In the genomic region with DNA sequence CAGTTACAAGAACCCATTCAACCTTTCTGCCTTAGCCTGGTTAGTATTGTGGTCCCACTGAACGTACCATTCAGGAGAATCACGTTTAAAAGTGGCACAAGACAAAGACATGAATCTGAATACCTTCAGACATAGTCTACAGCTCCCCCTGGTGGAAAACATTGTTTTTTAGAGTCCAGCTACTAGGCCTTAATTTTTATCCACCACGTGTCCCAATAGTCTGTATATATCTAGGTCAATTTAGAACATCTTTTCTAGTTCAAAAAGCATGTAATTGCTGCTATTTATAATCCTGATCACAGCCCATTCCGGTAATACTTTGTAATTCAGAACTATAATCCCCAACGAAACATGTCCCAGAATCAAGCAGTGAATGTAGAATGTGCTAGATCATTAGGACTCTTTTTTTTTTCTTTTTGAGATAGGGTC, we compare ENCODE assay signal across 8 cellular contexts. TPM values are rescaled to one million over a fixed set of nuclear protein-coding genes. Genes with fewer than 3 reads are reported as not detected.
DNase-seq lines count a peak whose midpoint lies in the region; ATAC-seq, FAIRE-seq and TF ChIP-seq lines count a peak whose summit lies in the region.

No MANE protein-coding gene starts in this region.

- H4K20me1 ChIP-seq in HepG2 (ENCODE audit: insufficient read depth, low read length): no peaks in the 10 kb centered on the region

- 0 out of 2 replicates have a peak, but pooled peaks have one; percentile 13 for TF ChIP-seq RAD21 in HepG2 (CRISPR knock-in tag; IDR thresholded peaks at IDR 0.05)

- peak; percentile 87 for TF ChIP-seq CTCF in chondrocyte (IDR thresholded peaks at IDR 0.05)
- peak; percentile 73 for TF ChIP-seq CTCF in HepG2 (CRISPR knock-in tag; IDR thresholded peaks at IDR 0.05)

- DNase-seq in stimulated activated naive CD4-positive, alpha-beta T cell (lab: John Stamatoyannopoulos, UW): peak in 5 of 6 experiments; percentile 31 to 87 (median 58)
- no peak for DNase-seq in stimulated activated naive CD4-positive, alpha-beta T cell treated with Interleukin-2 at 50 U/mL for 16 hours (lab: John Stamatoyannopoulos, UW)
- DNase-seq in NCI-H146 treated with DMSO at 0.1 percent for 48 hours (lab: John Stamatoyannopoulos, UW; ENCODE audit: unreplicated experiment): peak; percentile 51
- peak in 4 of 5 donors; percentile 19 to 78 (median 54) for DNase-seq in T-helper 1 cell
- no peak for DNase-seq in chondrocyte (ENCODE audit: low spot score)
- DNase-seq in HepG2 (ENCODE audit: low spot score): peak; percentile 76
- DNase-seq in stimulated activated naive CD8-positive, alpha-beta T cell treated with anti-CD3 and anti-CD28 coated beads, Interleukin-15, Interleukin-2, amounts not matched to agents 100 U/mL and 50 U/mL, for 24 hours: peak; percentile 51

- POLR2A ChIA-PET in HepG2 (lab: Yijun Ruan, JAX): interaction anchor here (0.9 to 1.2 kb wide), 3 partner anchors 90 to 146 kb away, joined by 3 to 5 read pairs (median 3); partner anchors contain the start of gene NAA38

- no peak for TF ChIP-seq EP300 in HepG2 (IDR thresholded peaks at IDR 0.05; ENCODE audit: low read depth in 2 of 2, low read length in 2 of 2)
- TF ChIP-seq EP300 in HepG2 (CRISPR knock-in tag; IDR thresholded peaks at IDR 0.05; ENCODE audit: borderline replicate concordance): no peak

- peaks cover 3 to 25% of the 10 kb centered on the region in 2 experiments for H3K27me3 ChIP-seq in HepG2 (ENCODE audit: control insufficient read depth in 1 of 2, insufficient read depth in 2 of 2, low read length in 2 of 2)

- CTCF ChIA-PET in HepG2 (lab: Yijun Ruan, JAX; ENCODE audit: low intra/inter-chr PET ratio, low total read pairs): interaction anchor here (1.2 to 4.5 kb wide), 7 partner anchors 18 to 245 kb away, joined by 3 to 70 read pairs (median 15); partner anchors contain the start of gene RNF227

- H3K4me1 ChIP-seq in HepG2 (ENCODE audit: insufficient read depth, low read length): peaks cover 11% of the 10 kb centered on the region

- FAIRE-seq in HepG2 (lab: Jason Lieb, UNC): peak; percentile 81

- TF ChIP-seq POLR2A in HepG2 (IDR thresholded peaks at IDR 0.05; ENCODE audit: insufficient read depth in 1 of 2, low read depth in 2 of 2, low read length in 2 of 2): no peak

- no peaks in the 10 kb centered on the region for H3K9me3 Mint-ChIP-seq in chondrocyte (ENCODE audit: low read depth)

- H3K79me2 ChIP-seq in HepG2 (ENCODE audit: insufficient read depth, low read length): no peaks in the 10 kb centered on the region

- no TSS peak for BruUV-seq in HepG2 (replicated peaks; lab: Mats Ljungman, UMichigan)

- in situ Hi-C loops in HepG2 (cut with HindIII; ENCODE audit: extremely low pct_ligation_motif_present, low pct_unique_long_range_greater_than_20kb): loop anchor here (5.0 kb wide), 1 partner anchor 76 kb away; no protein-coding TSS in a partner anchor

- no peak overlapping the region for H3K4me3 ChIP-seq in HepG2 (replicated peaks in 1 of 3; ENCODE audit: insufficient read depth in 1 of 3, low read depth in 2 of 3, low read length in 3 of 3)

- no peak overlapping the region for H2AFZ ChIP-seq in HepG2 (ENCODE audit: low read length)

- no peak overlapping the region for H3K27ac ChIP-seq in HepG2 (ENCODE audit: extremely low read length, insufficient read depth, low read length)

- no peaks in the 10 kb centered on the region for H3K9me3 ChIP-seq in HepG2 (ENCODE audit: low read length)

- H3K4me3 Mint-ChIP-seq in chondrocyte (ENCODE audit: unreplicated experiment): peak overlapping the region; percentile 63

- H3K36me3 Mint-ChIP-seq in chondrocyte (ENCODE audit: low read depth): no peaks in the 10 kb centered on the region

- no peak overlapping the region for H3K27ac Mint-ChIP-seq in chondrocyte (ENCODE audit: unreplicated experiment)

- WGBS in HepG2 (ENCODE audit: low lambda C conversion rate): 10% methylated on average over 5 of the region's 5 CpGs

- peak; percentile 55 for ATAC-seq in HepG2
- peak; percentile 39 for ATAC-seq in stimulated activated naive CD8-positive, alpha-beta T cell treated with anti-CD3 and anti-CD28 coated beads, Interleukin-15, Interleukin-2, amounts not matched to agents 100 U/mL and 50 U/mL, for 24 hours
- ATAC-seq in HG03521 (IDR thresholded peaks at IDR 0.05; ENCODE audit: unreplicated experiment): no peak

- no peak overlapping the region for H3K9ac ChIP-seq in HepG2 (ENCODE audit: insufficient read depth, low read depth, low read length)

- no peaks in the 10 kb centered on the region for H3K4me1 Mint-ChIP-seq in chondrocyte (ENCODE audit: low read depth)

- no peak overlapping the region for H3K4me2 ChIP-seq in HepG2 (ENCODE audit: low read depth, low read length)

- intact Hi-C loops in HepG2 (cut with micrococcal nuclease; ENCODE audit: unreplicated experiment): loop anchor here (5.0 kb wide), 2 partner anchors 56 to 126 kb away; partner anchors contain the start of genes CNTROB and TRAPPC1

- peaks cover 5% of the 10 kb centered on the region for H3K27me3 Mint-ChIP-seq in chondrocyte (ENCODE audit: low read depth)

- no peaks in the 10 kb centered on the region for H3K36me3 ChIP-seq in HepG2 (replicated peaks in 1 of 2; ENCODE audit: control insufficient read depth in 1 of 2, insufficient read depth in 2 of 2, low read length in 2 of 2)

RNA-seq across cellular contexts. Expression of gene GUCY2D, which starts 13.7 kb away (rescaled TPM):
- total RNA-seq in chondrocyte: not detected in 3 replicates
- total RNA-seq in HepG2 (2016; rRNA removed; fragmentation: Illumina TruSeq; extraction: Trizol): not detected in 2 replicates
- total RNA-seq in HepG2 (2016; cell fraction: cytosol; rRNA removed; fragmentation: Illumina TruSeq; extraction: Trizol; ENCODE audit: low read depth): not detected in 2 replicates
- total RNA-seq in HepG2 (2016; cell fraction: insoluble cytoplasmic fraction; rRNA removed; fragmentation: Illumina TruSeq; extraction: Trizol): not detected in 2 replicates
- total RNA-seq in HepG2 (2016; cell fraction: membrane; rRNA removed; fragmentation: Illumina TruSeq; extraction: Trizol): not detected in 2 replicates
- total RNA-seq in HepG2 (2016; cell fraction: nucleus; rRNA removed; fragmentation: Illumina TruSeq; extraction: Trizol): not detected in 2 replicates
- polyA plus RNA-seq in HepG2 (2011; rRNA removed): not detected in 2 replicates
- not detected in 2 replicates for polyA plus RNA-seq in HepG2 (2011; cell fraction: cytosol; rRNA removed)
- polyA plus RNA-seq in HepG2 (2011; cell fraction: nucleus; rRNA removed): not detected in 2 replicates
- polyA plus RNA-seq in HepG2 (2012): not detected in 2 replicates
- not detected in 2 replicates for polyA plus RNA-seq in HepG2 (2016; cell fraction: cytosol; fragmentation: Illumina TruSeq; extraction: Trizol; ENCODE audit: low read depth)
- not detected in 2 replicates for polyA plus RNA-seq in HepG2 (2016; cell fraction: insoluble cytoplasmic fraction; fragmentation: Illumina TruSeq; extraction: Trizol; ENCODE audit: low read depth)
- not detected in 2 replicates for polyA plus RNA-seq in HepG2 (2016; cell fraction: membrane; fragmentation: Illumina TruSeq; extraction: Trizol; ENCODE audit: low read depth)
- polyA plus RNA-seq in HepG2 (2016; cell fraction: nucleus; fragmentation: Illumina TruSeq; extraction: Trizol; ENCODE audit: insufficient read depth, low read depth): not detected in 2 replicates
- 0.05 TPM in 1 of 2 replicates, not detected in the other for polyA minus RNA-seq in HepG2 (2011; rRNA and poly(A)+ RNA removed; ENCODE audit: low replicate concordance)
- polyA minus RNA-seq in HepG2 (2011; cell fraction: cytosol; rRNA and poly(A)+ RNA removed): not detected in 2 replicates
- not detected in 2 replicates for polyA minus RNA-seq in HepG2 (2011; cell fraction: nucleus; rRNA and poly(A)+ RNA removed)

RNA-seq across cellular contexts. Expression of gene ALOX15B, which starts 50.1 kb away (rescaled TPM):
- not detected in 3 replicates for total RNA-seq in chondrocyte
- not detected in 2 replicates for total RNA-seq in HepG2 (2016; rRNA removed; fragmentation: Illumina TruSeq; extraction: Trizol)
- total RNA-seq in HepG2 (2016; cell fraction: cytosol; rRNA removed; fragmentation: Illumina TruSeq; extraction: Trizol; ENCODE audit: low read depth): not detected in 2 replicates
- not detected in 2 replicates for total RNA-seq in HepG2 (2016; cell fraction: insoluble cytoplasmic fraction; rRNA removed; fragmentation: Illumina TruSeq; extraction: Trizol)
- not detected in 2 replicates for total RNA-seq in HepG2 (2016; cell fraction: membrane; rRNA removed; fragmentation: Illumina TruSeq; extraction: Trizol)
- not detected in 2 replicates for total RNA-seq in HepG2 (2016; cell fraction: nucleus; rRNA removed; fragmentation: Illumina TruSeq; extraction: Trizol)
- polyA plus RNA-seq in HepG2 (2011; rRNA removed): not detected in 2 replicates
- not detected in 2 replicates for polyA plus RNA-seq in HepG2 (2011; cell fraction: cytosol; rRNA removed)
- polyA plus RNA-seq in HepG2 (2011; cell fraction: nucleus; rRNA removed): not detected in 2 replicates
- polyA plus RNA-seq in HepG2 (2012): not detected in 2 replicates
- polyA plus RNA-seq in HepG2 (2016; cell fraction: cytosol; fragmentation: Illumina TruSeq; extraction: Trizol; ENCODE audit: low read depth): not detected in 2 replicates
- not detected in 2 replicates for polyA plus RNA-seq in HepG2 (2016; cell fraction: insoluble cytoplasmic fraction; fragmentation: Illumina TruSeq; extraction: Trizol; ENCODE audit: low read depth)
- not detected in 2 replicates for polyA plus RNA-seq in HepG2 (2016; cell fraction: membrane; fragmentation: Illumina TruSeq; extraction: Trizol; ENCODE audit: low read depth)
- not detected in 2 replicates for polyA plus RNA-seq in HepG2 (2016; cell fraction: nucleus; fragmentation: Illumina TruSeq; extraction: Trizol; ENCODE audit: insufficient read depth, low read depth)
- 0.05 TPM in 1 of 2 replicates, not detected in the other for polyA minus RNA-seq in HepG2 (2011; rRNA and poly(A)+ RNA removed; ENCODE audit: low replicate concordance)
- polyA minus RNA-seq in HepG2 (2011; cell fraction: cytosol; rRNA and poly(A)+ RNA removed): not detected in 2 replicates
- polyA minus RNA-seq in HepG2 (2011; cell fraction: nucleus; rRNA and poly(A)+ RNA removed): not detected in 2 replicates

RNA-seq across cellular contexts. Expression of gene CNTROB, which starts 56.8 kb away (rescaled TPM):
- total RNA-seq in chondrocyte: 28.7 to 29.2 TPM (median 29.2 TPM) in 3 replicates
- 13.3 and 24.1 TPM in 2 replicates for total RNA-seq in HepG2 (2016; rRNA removed; fragmentation: Illumina TruSeq; extraction: Trizol)
- 8.1 and 9.3 TPM in 2 replicates for total RNA-seq in HepG2 (2016; cell fraction: cytosol; rRNA removed; fragmentation: Illumina TruSeq; extraction: Trizol; ENCODE audit: low read depth)
- total RNA-seq in HepG2 (2016; cell fraction: insoluble cytoplasmic fraction; rRNA removed; fragmentation: Illumina TruSeq; extraction: Trizol): 11.9 and 23.0 TPM in 2 replicates
- 10.1 and 11.2 TPM in 2 replicates for total RNA-seq in HepG2 (2016; cell fraction: membrane; rRNA removed; fragmentation: Illumina TruSeq; extraction: Trizol)
- total RNA-seq in HepG2 (2016; cell fraction: nucleus; rRNA removed; fragmentation: Illumina TruSeq; extraction: Trizol): 23.2 and 26.4 TPM in 2 replicates
- polyA plus RNA-seq in HepG2 (2011; rRNA removed): 21.2 and 24.3 TPM in 2 replicates
- polyA plus RNA-seq in HepG2 (2011; cell fraction: cytosol; rRNA removed): 10.6 and 11.9 TPM in 2 replicates
- 64.8 and 74.8 TPM in 2 replicates for polyA plus RNA-seq in HepG2 (2011; cell fraction: nucleus; rRNA removed)
- polyA plus RNA-seq in HepG2 (2012): 14.3 and 16.3 TPM in 2 replicates
- polyA plus RNA-seq in HepG2 (2016; cell fraction: cytosol; fragmentation: Illumina TruSeq; extraction: Trizol; ENCODE audit: low read depth): 3.0 and 3.9 TPM in 2 replicates
- polyA plus RNA-seq in HepG2 (2016; cell fraction: insoluble cytoplasmic fraction; fragmentation: Illumina TruSeq; extraction: Trizol; ENCODE audit: low read depth): 12.3 and 14.2 TPM in 2 replicates
- polyA plus RNA-seq in HepG2 (2016; cell fraction: membrane; fragmentation: Illumina TruSeq; extraction: Trizol; ENCODE audit: low read depth): 8.2 and 9.5 TPM in 2 replicates
- 68.1 and 69.5 TPM in 2 replicates for polyA plus RNA-seq in HepG2 (2016; cell fraction: nucleus; fragmentation: Illumina TruSeq; extraction: Trizol; ENCODE audit: insufficient read depth, low read depth)
- 18.0 and 57.0 TPM in 2 replicates for polyA minus RNA-seq in HepG2 (2011; rRNA and poly(A)+ RNA removed; ENCODE audit: low replicate concordance)
- 5.4 and 5.7 TPM in 2 replicates for polyA minus RNA-seq in HepG2 (2011; cell fraction: cytosol; rRNA and poly(A)+ RNA removed)
- 26.5 and 33.7 TPM in 2 replicates for polyA minus RNA-seq in HepG2 (2011; cell fraction: nucleus; rRNA and poly(A)+ RNA removed)

RNA-seq across cellular contexts. Expression of gene TRAPPC1, which starts 57.0 kb away (rescaled TPM):
- total RNA-seq in chondrocyte: 113 to 135 TPM (median 121 TPM) in 3 replicates
- total RNA-seq in HepG2 (2016; rRNA removed; fragmentation: Illumina TruSeq; extraction: Trizol): 28.1 and 36.9 TPM in 2 replicates
- 18.6 and 30.6 TPM in 2 replicates for total RNA-seq in HepG2 (2016; cell fraction: cytosol; rRNA removed; fragmentation: Illumina TruSeq; extraction: Trizol; ENCODE audit: low read depth)
- 26.6 and 30.5 TPM in 2 replicates for total RNA-seq in HepG2 (2016; cell fraction: insoluble cytoplasmic fraction; rRNA removed; fragmentation: Illumina TruSeq; extraction: Trizol)
- 27.2 and 41.0 TPM in 2 replicates for total RNA-seq in HepG2 (2016; cell fraction: membrane; rRNA removed; fragmentation: Illumina TruSeq; extraction: Trizol)
- 16.5 and 21.7 TPM in 2 replicates for total RNA-seq in HepG2 (2016; cell fraction: nucleus; rRNA removed; fragmentation: Illumina TruSeq; extraction: Trizol)
- 44.9 and 46.7 TPM in 2 replicates for polyA plus RNA-seq in HepG2 (2011; rRNA removed)
- polyA plus RNA-seq in HepG2 (2011; cell fraction: cytosol; rRNA removed): 117 and 121 TPM in 2 replicates
- 33.8 and 41.2 TPM in 2 replicates for polyA plus RNA-seq in HepG2 (2011; cell fraction: nucleus; rRNA removed)
- polyA plus RNA-seq in HepG2 (2012): 82.0 and 92.0 TPM in 2 replicates
- polyA plus RNA-seq in HepG2 (2016; cell fraction: cytosol; fragmentation: Illumina TruSeq; extraction: Trizol; ENCODE audit: low read depth): 119 and 155 TPM in 2 replicates
- 128 and 160 TPM in 2 replicates for polyA plus RNA-seq in HepG2 (2016; cell fraction: insoluble cytoplasmic fraction; fragmentation: Illumina TruSeq; extraction: Trizol; ENCODE audit: low read depth)
- polyA plus RNA-seq in HepG2 (2016; cell fraction: membrane; fragmentation: Illumina TruSeq; extraction: Trizol; ENCODE audit: low read depth): 121 and 142 TPM in 2 replicates
- 73.6 and 93.7 TPM in 2 replicates for polyA plus RNA-seq in HepG2 (2016; cell fraction: nucleus; fragmentation: Illumina TruSeq; extraction: Trizol; ENCODE audit: insufficient read depth, low read depth)
- 54.8 and 75.7 TPM in 2 replicates for polyA minus RNA-seq in HepG2 (2011; rRNA and poly(A)+ RNA removed; ENCODE audit: low replicate concordance)
- 33.8 and 43.0 TPM in 2 replicates for polyA minus RNA-seq in HepG2 (2011; cell fraction: cytosol; rRNA and poly(A)+ RNA removed)
- 13.0 and 16.9 TPM in 2 replicates for polyA minus RNA-seq in HepG2 (2011; cell fraction: nucleus; rRNA and poly(A)+ RNA removed)

RNA-seq across cellular contexts. Expression of gene KCNAB3, which starts 59.1 kb away (rescaled TPM):
- total RNA-seq in chondrocyte (1.9 to 3.2 TPM (median 2.3 TPM) in 3 replicates), HepG2 (2016; rRNA removed; fragmentation: Illumina TruSeq; extraction: Trizol) (0.29 TPM in 1 of 2 replicates, not detected in the other)
- total RNA-seq in HepG2 (2016; cell fraction: cytosol; rRNA removed; fragmentation: Illumina TruSeq; extraction: Trizol; ENCODE audit: low read depth): not detected in 2 replicates
- total RNA-seq in HepG2 (2016; cell fraction: insoluble cytoplasmic fraction; rRNA removed; fragmentation: Illumina TruSeq; extraction: Trizol): 0.41 TPM in 1 of 2 replicates, not detected in the other
- total RNA-seq in HepG2 (2016; cell fraction: membrane; rRNA removed; fragmentation: Illumina TruSeq; extraction: Trizol): 0.15 TPM in 1 of 2 replicates, not detected in the other
- 0.69 and 1.2 TPM in 2 replicates for total RNA-seq in HepG2 (2016; cell fraction: nucleus; rRNA removed; fragmentation: Illumina TruSeq; extraction: Trizol)
- 0.88 and 0.95 TPM in 2 replicates for polyA plus RNA-seq in HepG2 (2011; rRNA removed)
- 0.18 and 0.21 TPM in 2 replicates for polyA plus RNA-seq in HepG2 (2011; cell fraction: cytosol; rRNA removed)
- polyA plus RNA-seq in HepG2 (2011; cell fraction: nucleus; rRNA removed): 11.7 and 15.6 TPM in 2 replicates
- polyA plus RNA-seq in HepG2 (2012): 1.0 and 1.1 TPM in 2 replicates
- polyA plus RNA-seq in HepG2 (2016; cell fraction: cytosol; fragmentation: Illumina TruSeq; extraction: Trizol; ENCODE audit: low read depth): 0.07 and 0.08 TPM in 2 replicates
- not detected in 2 replicates for polyA plus RNA-seq in HepG2 (2016; cell fraction: insoluble cytoplasmic fraction; fragmentation: Illumina TruSeq; extraction: Trizol; ENCODE audit: low read depth)
- 0.08 TPM in 1 of 2 replicates, not detected in the other for polyA plus RNA-seq in HepG2 (2016; cell fraction: membrane; fragmentation: Illumina TruSeq; extraction: Trizol; ENCODE audit: low read depth)
- polyA plus RNA-seq in HepG2 (2016; cell fraction: nucleus; fragmentation: Illumina TruSeq; extraction: Trizol; ENCODE audit: insufficient read depth, low read depth): 6.5 and 7.3 TPM in 2 replicates
- polyA minus RNA-seq in HepG2 (2011; rRNA and poly(A)+ RNA removed; ENCODE audit: low replicate concordance): 0.70 and 2.1 TPM in 2 replicates
- polyA minus RNA-seq in HepG2 (2011; cell fraction: cytosol; rRNA and poly(A)+ RNA removed): not detected in 2 replicates
- 3.7 and 7.5 TPM in 2 replicates for polyA minus RNA-seq in HepG2 (2011; cell fraction: nucleus; rRNA and poly(A)+ RNA removed)

Comparison
In these comparisons a context has a peak if more than half of its experiments do, and no peak if none do; other contexts are left out.
1. DNase-seq: peak in stimulated activated naive CD4-positive, alpha-beta T cell (5 of 6), NCI-H146 treated with DMSO at 0.1 percent for 48 hours (single experiment), T-helper 1 cell (4 of 5), HepG2 (single experiment) and stimulated activated naive CD8-positive, alpha-beta T cell treated with anti-CD3 and anti-CD28 coated beads, Interleukin-15, Interleukin-2, amounts not matched to agents 100 U/mL and 50 U/mL, for 24 hours (single experiment); none in stimulated activated naive CD4-positive, alpha-beta T cell treated with Interleukin-2 at 50 U/mL for 16 hours (single experiment) and chondrocyte (single experiment).